ENCODE assay signal across 8 cellular contexts in the genomic region with DNA sequence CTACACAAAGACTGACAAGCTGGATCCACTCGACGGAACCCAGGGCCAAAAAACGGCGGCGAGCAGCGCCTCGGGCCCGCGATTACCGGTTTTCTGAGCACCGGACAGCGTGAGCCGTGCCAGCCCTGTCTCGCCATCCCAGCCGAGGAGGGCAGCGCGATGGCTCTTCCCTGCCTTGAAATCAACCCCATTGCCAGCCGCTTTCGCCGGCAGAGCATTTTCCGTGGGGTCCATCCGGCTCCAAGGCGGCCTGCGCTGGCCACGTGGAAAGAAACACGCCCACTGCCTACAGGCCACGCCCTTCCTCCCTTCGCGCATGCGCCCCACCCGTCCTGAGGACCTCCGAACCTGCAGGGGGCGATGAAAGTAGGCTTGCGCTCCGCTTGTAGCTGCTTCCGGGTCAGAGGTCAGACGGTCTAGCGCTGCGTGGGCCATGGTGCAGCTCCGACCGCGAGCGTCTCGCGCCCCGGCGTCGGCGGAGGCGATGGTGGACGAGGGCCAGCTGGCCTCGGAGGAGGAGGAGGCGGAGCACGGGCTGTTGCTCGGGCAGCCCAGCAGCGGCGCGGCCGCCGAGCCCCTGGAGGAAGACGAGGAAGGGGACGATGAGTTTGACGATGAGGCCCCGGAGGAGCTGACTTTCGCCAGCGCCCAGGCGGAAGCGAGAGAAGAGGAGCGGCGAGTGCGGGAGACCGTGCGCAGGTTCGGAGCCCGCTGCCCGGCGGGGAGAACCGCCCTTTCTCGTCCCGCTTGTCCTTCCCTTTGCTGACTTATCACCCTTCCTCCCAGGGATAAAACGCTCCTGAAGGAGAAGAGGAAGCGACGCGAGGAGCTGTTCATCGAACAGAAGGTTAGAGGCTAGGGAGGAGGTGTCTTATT. TPM values are rescaled to one million over a fixed set of nuclear protein-coding genes. Genes with fewer than 3 reads are reported as not detected.
DNase-seq lines count a peak whose midpoint lies in the region; ATAC-seq and TF ChIP-seq lines count a peak whose summit lies in the region.

Gene NOL7, plus strand, starts transcription at position 410 of the 876 bp plus-strand sequence. Its CDS starts 24 bp downstream, at position 434.

- peak within 1 kb of the TSS; percentile 94 for H4K91ac ChIP-seq in IMR-90 (ENCODE audit: insufficient read depth, low read depth, low read length)

- peak within 1 kb of the TSS; percentile 98 for H2AFZ ChIP-seq in IMR-90 (replicated peaks; ENCODE audit: low read length, poor library complexity)
- H2AFZ ChIP-seq in OCI-LY7 (ENCODE audit: low read length) = peak within 1 kb of the TSS; percentile 64

- no TSS peak for BruUV-seq in IMR-90 (replicated peaks; lab: Mats Ljungman, UMichigan)
- BruUV-seq in OCI-LY7 (replicated peaks; lab: Mats Ljungman, UMichigan) = no TSS peak

- H3K9me2 ChIP-seq in OCI-LY7 (ENCODE audit: insufficient read depth, low read length) = no peaks in the 10 kb centered on the region

- H3K18ac ChIP-seq in IMR-90 (ENCODE audit: low read depth, low read length) = peak within 1 kb of the TSS; percentile 15

- no peak within 1 kb of the TSS; the same call in 2 of the 3 replicates for H2BK15ac ChIP-seq in IMR-90 (ENCODE audit: low read depth, low read length)

- peak within 1 kb of the TSS; percentile 96 for H3K4me2 ChIP-seq in IMR-90 (ENCODE audit: low read depth, low read length)
- H3K4me2 ChIP-seq in OCI-LY7 (ENCODE audit: low read length) = peak within 1 kb of the TSS; percentile 94

- H3K14ac ChIP-seq in IMR-90 (replicated peaks; ENCODE audit: low read depth, low read length) = peak within 1 kb of the TSS; percentile 87

- H2BK120ac ChIP-seq in IMR-90 (ENCODE audit: low read depth, low read length) = peak within 1 kb of the TSS; percentile 67

- H3K4me3 ChIP-seq in IMR-90 (ENCODE audit: insufficient read depth, low read depth, low read length) = peak within 1 kb of the TSS; percentile 64
- H3K4me3 ChIP-seq in OCI-LY7 (ENCODE audit: low read depth, low read length, poor library complexity, severe bottlenecking) = peak within 1 kb of the TSS; percentile 98
- H3K4me3 ChIP-seq in epithelial cell of esophagus (ENCODE audit: low read length) = peak within 1 kb of the TSS; percentile 90
- H3K4me3 ChIP-seq in mucosa of descending colon = peak within 1 kb of the TSS; percentile 74

- H4K20me1 ChIP-seq in IMR-90 (ENCODE audit: insufficient read depth, low read length) (peaks cover 9% of the 10 kb centered on the region; the same call in 1 of the 2 replicates), OCI-LY7 (ENCODE audit: insufficient read depth, low read length) (peaks cover 15% of the 10 kb centered on the region)

- H2BK20ac ChIP-seq in IMR-90 (ENCODE audit: low read depth, low read length) = no peak within 1 kb of the TSS

- H3K23ac ChIP-seq in IMR-90 (ENCODE audit: low read depth, low read length) = peak within 1 kb of the TSS; percentile 88

- H3K4ac ChIP-seq in IMR-90 (ENCODE audit: low read depth, low read length) = peak within 1 kb of the TSS; percentile 87

- H3K9ac ChIP-seq in IMR-90 (ENCODE audit: low read depth, low read length) = peak within 1 kb of the TSS; percentile 82

- WGBS in IMR-90 (ENCODE audit: extremely low coverage in 2 of 2, insufficient read length in 1 of 2), 2 experiments = 0% methylated on average over 24 of the region's 85 CpGs; no CpG with 5 or more reads in 1 of the 2 experiments

- H3K36me3 ChIP-seq in IMR-90 (ENCODE audit: control insufficient read depth, insufficient read depth, low read length) = peaks cover 16% of the 10 kb centered on the region
- peaks cover 39% of the 10 kb centered on the region for H3K36me3 ChIP-seq in OCI-LY7 (ENCODE audit: insufficient read depth, low read length)
- no peaks in the 10 kb centered on the region for H3K36me3 ChIP-seq in mucosa of descending colon (ENCODE audit: low read depth)

- POLR2A ChIA-PET in IMR-90 (lab: Charles Lee; ENCODE audit: unreplicated experiment) = interaction anchor here (1.0 kb wide), 2 partner anchors 175 to 287 kb away, joined by 3 read pairs; partner anchors contain the start of gene TBC1D7
- POLR2A ChIA-PET in OCI-LY7 (lab: Charles Lee) = interaction anchor here (0.6 to 5.2 kb wide), 14 partner anchors 10 to 356 kb away, joined by 3 to 26 read pairs (median 3); partner anchors contain the start of gene SIRT5

- H3K9me3 ChIP-seq in IMR-90 (ENCODE audit: control insufficient read depth, insufficient read depth, low read length) = no peaks in the 10 kb centered on the region
- no peaks in the 10 kb centered on the region for H3K9me3 ChIP-seq in OCI-LY7 (ENCODE audit: low read length)
- no peaks in the 10 kb centered on the region for H3K9me3 ChIP-seq in mucosa of descending colon

- peak; percentile 83 for TF ChIP-seq POLR2A in IMR-90 (IDR thresholded peaks at IDR 0.05; ENCODE audit: low read depth, low read length)

- peak within 1 kb of the TSS; percentile 75 for H3K27ac ChIP-seq in IMR-90 (ENCODE audit: insufficient read depth, low read length)
- H3K27ac ChIP-seq in OCI-LY7 (ENCODE audit: low read depth, low read length, poor library complexity, severe bottlenecking) = peak within 1 kb of the TSS; percentile 73

- H3K79me1 ChIP-seq in IMR-90 (ENCODE audit: low read depth in 1 of 2, low read length in 2 of 2) = peaks cover 21 to 32% of the 10 kb centered on the region in 2 experiments

- 0 out of 2 replicates have a peak, but pooled peaks have one; percentile 0 for TF ChIP-seq RAD21 in IMR-90 (IDR thresholded peaks at IDR 0.05; ENCODE audit: low read length)

- ATAC-seq in GM21526 (IDR thresholded peaks at IDR 0.05; ENCODE audit: low FRiP score, unreplicated experiment) (peak; percentile 86), IMR-90 (ENCODE audit: low read depth) (peak; percentile 93), mucosa of descending colon (peak; percentile 98)

- peaks cover 5% of the 10 kb centered on the region; the same call in 1 of the 2 replicates for H3K4me1 ChIP-seq in IMR-90 (ENCODE audit: control insufficient read depth, insufficient read depth, low read length)
- H3K4me1 ChIP-seq in OCI-LY7 (ENCODE audit: insufficient read depth, low read length, poor library complexity, severe bottlenecking) = peaks cover 54% of the 10 kb centered on the region
- peaks cover 19% of the 10 kb centered on the region for H3K4me1 ChIP-seq in mucosa of descending colon (ENCODE audit: low read depth)

- H4K8ac ChIP-seq in IMR-90 (ENCODE audit: low read depth in 2 of 2, low read length in 2 of 2) = peak within 1 kb of the TSS; percentile 72 to 81

- TF ChIP-seq CTCF in IMR-90 (conservative IDR thresholded peaks at IDR 0.05; ENCODE audit: low read depth, low read length) (peak; percentile 98), OCI-LY7 (conservative IDR thresholded peaks at IDR 0.05; ENCODE audit: low read length) (peak; percentile 81), epithelial cell of esophagus (IDR thresholded peaks at IDR 0.05; ENCODE audit: insufficient read depth, low read depth, low read length, missing control alignments) (peak; percentile 87), mucosa of descending colon (IDR thresholded peaks at IDR 0.05) (peak; percentile 94)

- in situ Hi-C loops in IMR-90 (cut with MboI; ENCODE audit: low sequenced_read_pairs) = no loop called here

- peak within 1 kb of the TSS; percentile 82 for H3K56ac ChIP-seq in IMR-90 (ENCODE audit: extremely low read depth, insufficient read depth, low read length)

- H4K5ac ChIP-seq in IMR-90 (ENCODE audit: low read depth, low read length) = peak within 1 kb of the TSS; percentile 40

- 0 out of 2 replicates have a peak, but pooled peaks cover 5% of the 10 kb centered on the region for H3K9me1 ChIP-seq in IMR-90 (ENCODE audit: insufficient read depth, low read length)

- peak within 1 kb of the TSS; percentile 99 for H2AK9ac ChIP-seq in IMR-90 (replicated peaks; ENCODE audit: low read depth, low read length, poor library complexity)

- H3K79me2 ChIP-seq in OCI-LY7 (ENCODE audit: insufficient read depth, low read depth, low read length) = peaks cover 55% of the 10 kb centered on the region

- dilution Hi-C loops in IMR-90 (cut with HindIII; ENCODE audit: low sequenced_read_pairs, unreplicated experiment) = no loop called here

- H2AK5ac ChIP-seq in IMR-90 (ENCODE audit: low read depth, low read length) = peak within 1 kb of the TSS; percentile 67

- no peaks in the 10 kb centered on the region for H3K27me3 ChIP-seq in IMR-90 (ENCODE audit: control insufficient read depth, insufficient read depth, low read length)

- DNase-seq in DMS153 (lab: John Stamatoyannopoulos, UW) = peak; percentile 78
- DNase-seq in IMR-90 = peak; percentile 99
- peak; percentile 99 for DNase-seq in OCI-LY7 (ENCODE audit: low spot score)
- peak; percentile 98 for DNase-seq in activated T-cell treated with anti-CD3 and anti-CD28 coated beads for 24 hours (ENCODE audit: low read depth)
- DNase-seq in epithelial cell of esophagus (ENCODE audit: low read depth) = peak; percentile 98
- DNase-seq in mucosa of descending colon = peak; percentile 98 to 99 (median 98)
- peak; percentile 97 for DNase-seq in stimulated activated CD8-positive, alpha-beta memory T cell treated with anti-CD3 and anti-CD28 coated beads, Interleukin-4, amount 100 ng/mL, for 24 hours (ENCODE audit: low read depth)

- CTCF ChIA-PET in IMR-90 (lab: Yijun Ruan, JAX) (interaction anchor here (0.6 to 2.0 kb wide), 13 partner anchors 10 to 312 kb away, joined by 3 to 8 read pairs (median 3); partner anchors contain the start of genes RANBP9 and SIRT5), OCI-LY7 (lab: Charles Lee; ENCODE audit: unreplicated experiment) (interaction anchor here (0.6 to 1.9 kb wide), 5 partner anchors 10 to 196 kb away, joined by 3 to 11 read pairs (median 3); no protein-coding TSS in a partner anchor)

- peak within 1 kb of the TSS; percentile 77 for H2BK5ac ChIP-seq in IMR-90 (ENCODE audit: low read depth, low read length, poor library complexity, severe bottlenecking)

- intact Hi-C loops in IMR-90 (cut with micrococcal nuclease) (loop anchor here (1.0 to 2.0 kb wide), 7 partner anchors 40 to 279 kb away; partner anchors contain the start of genes GFOD1 and SIRT5), OCI-LY7 (cut with micrococcal nuclease; ENCODE audit: unreplicated experiment) (loop anchor here (1.0 to 10.0 kb wide), 9 partner anchors 41 to 460 kb away; partner anchors contain the start of genes GFOD1, MCUR1 and SIRT5), mucosa of descending colon (cut with DNase I, micrococcal nuclease) (no loop called here)

TF ChIP-seq in IMR-90, 13 proteins besides CTCF, POLR2A, EP300 and RAD21 (continues in another document):
- TF ChIP-seq RFX5 (IDR thresholded peaks at IDR 0.05; ENCODE audit: low read depth, low read length) (no peak), BHLHE40 (IDR thresholded peaks at IDR 0.05; ENCODE audit: low read depth, low read length) (peak; percentile 64; the same call in 1 of the 2 replicates), NFE2L2 (IDR thresholded peaks at IDR 0.05; ENCODE audit: low read depth, low read length) (no peak)

RNA-seq across cellular contexts. Expression of gene NOL7, which starts in this region (rescaled TPM):
- total RNA-seq in IMR-90 (2012; rRNA removed) (21.3 and 60.8 TPM in 2 replicates), OCI-LY7 (2022) (91.0 and 103 TPM in 2 replicates), mucosa of descending colon (10 to 100 TPM; 47.4 to 53.9 (median 49.0) TPM)
- polyA plus RNA-seq in IMR-90 (2012; rRNA removed) = 33.4 and 34.5 TPM in 2 replicates
- 36.6 and 39.1 TPM in 2 replicates for polyA plus RNA-seq in IMR-90 (2012; cell fraction: cytosol; rRNA removed)
- polyA plus RNA-seq in IMR-90 (2012; cell fraction: nucleus; rRNA removed; ENCODE audit: low replicate concordance) = 16.3 and 34.0 TPM in 2 replicates
- 67.5 and 92.4 TPM in 2 replicates for total RNA-seq in OCI-LY7 (2014; rRNA removed; shearing (Covaris generic))

Comparison
In these comparisons a context has a peak if more than half of its experiments do, and no peak if none do; other contexts are left out.
1. Peak in every context shown above with its lines: DNase-seq, ATAC-seq, H3K4me3 ChIP-seq and H3K27ac ChIP-seq.
2. intact Hi-C loops: an anchor here in IMR-90 (1.0 to 2.0 kb wide) and OCI-LY7 (1.0 to 10.0 kb wide); none called in mucosa of descending colon.